15 cellular contexts compared by ENCODE assay signal in the genomic region with DNA sequence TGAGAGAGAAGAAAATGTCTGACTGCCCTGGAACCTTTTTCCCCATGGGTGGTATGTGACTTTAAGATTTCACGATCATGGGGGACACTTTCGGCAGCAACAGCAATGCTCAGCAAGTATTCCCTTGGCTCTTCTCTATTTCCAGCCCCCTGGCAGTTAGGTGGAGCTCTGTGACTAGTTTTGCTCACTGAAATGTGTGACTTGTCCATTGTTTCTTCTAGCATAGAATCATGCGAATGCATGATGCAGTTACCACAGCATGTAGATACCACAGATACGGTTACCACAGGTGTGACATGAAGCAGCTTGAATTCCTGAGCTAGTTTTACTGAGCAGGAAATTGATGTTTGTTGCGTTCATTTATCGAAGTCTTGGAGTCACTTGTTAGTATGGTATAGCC.
"Had no signal": no experiment of that assay in that cellular context is flagged by ENCODE, and none has a peak within 500 bp of the region (broad histone marks: within the 10 kb centered on the region; RNA-seq: fewer than 3 reads in every experiment).

No MANE protein-coding gene starts in this region.

- H3K9me3 ChIP-seq: sigmoid colon, vagina had no signal

- H3K4me3 ChIP-seq: coronary artery, esophagus muscularis mucosa, sigmoid colon, stomach, vagina had no signal

- H3K27me3 ChIP-seq: esophagus muscularis mucosa, sigmoid colon, stomach, vagina had no signal

- H3K36me3 ChIP-seq: esophagus muscularis mucosa, sigmoid colon, stomach, vagina had no signal

- ATAC-seq: activated CD8-positive, alpha-beta T cell treated with anti-CD3 and anti-CD28 coated beads, Interleukin-2, amount 10 ng/mL, durations not matched to agents 7 days and 5 days; activated naive CD4-positive, alpha-beta T cell treated with anti-CD3 and anti-CD28 coated beads, Interleukin-2, amount 50 U/mL, for 72 hours had no signal

- H3K27ac ChIP-seq: coronary artery, esophagus muscularis mucosa, sigmoid colon, stomach, vagina had no signal

- H3K4me1 ChIP-seq: esophagus muscularis mucosa, sigmoid colon, stomach, vagina had no signal

- DNase-seq: activated CD4-positive, alpha-beta T cell treated with anti-CD3 and anti-CD28 coated beads, Interleukin-2, amount 10 ng/mL, durations not matched to agents 24 days and 14 days; activated CD4-positive, CD25-positive, alpha-beta regulatory T cell; activated CD8-positive, alpha-beta memory T cell treated with anti-CD3 and anti-CD28 coated beads, Interleukin-2, amount 50 U/mL, for 4 hours; activated CD8-positive, alpha-beta T cell treated with anti-CD3 and anti-CD28 coated beads, Interleukin-2, amount 10 ng/mL, durations not matched to agents 7 days and 5 days; activated effector memory CD4-positive, alpha-beta T cell treated with anti-CD3 and anti-CD28 coated beads, Interleukin-2, amount 50 U/mL, for 16 hours; activated T-cell treated with anti-CD3 and anti-CD28 coated beads, Interleukin-2, amount 50 U/mL, for 48 hours; nephron progenitor cell; sigmoid colon; stimulated activated CD4-positive, alpha-beta T cell treated with anti-CD3 and anti-CD28 coated beads, Interleukin-12 subunit alpha, Interleukin-12 subunit beta, amount 100 ng/mL, for 4 hours; stimulated activated CD4-positive, alpha-beta T cell treated with anti-CD3 and anti-CD28 coated beads, Interleukin-2, amount 100 ng/mL, for 24 hours; stomach had no signal
